9 cellular contexts compared by ENCODE assay signal in genomic region chr1:33176362-33176850, GRCh38. TPM values are rescaled to one million over a fixed set of nuclear protein-coding genes. Genes with fewer than 3 reads are reported as not detected.
DNase-seq lines count a peak whose midpoint lies in the region; ATAC-seq and TF ChIP-seq lines count a peak whose summit lies in the region.
"Had no signal": no experiment of that assay in that cellular context is flagged by ENCODE, and none has a peak within 500 bp of the region (broad histone marks: within the 10 kb centered on the region; RNA-seq: fewer than 3 reads in every experiment).

No MANE protein-coding gene starts in this region.

- H3K56ac ChIP-seq in H9 (ENCODE audit: insufficient read length, low read depth, low read length): no peak overlapping the region

- H3K9me3 Mint-ChIP-seq in H9: no peaks in the 10 kb centered on the region
- H3K9me3 Mint-ChIP-seq: activated T-cell treated with anti-CD3 and anti-CD28 coated beads, Interleukin-2, amount 50 U/mL, for 72 hours had no signal

- no peak overlapping the region for H3K4me3 Mint-ChIP-seq in H9
- H3K4me3 Mint-ChIP-seq: activated T-cell treated with anti-CD3 and anti-CD28 coated beads, Interleukin-2, amount 50 U/mL, for 72 hours had no signal

- peaks cover 20 to 21% of the 10 kb centered on the region in 2 experiments for H3K4me1 Mint-ChIP-seq in H9

- H3K36me3 Mint-ChIP-seq in H9 (ENCODE audit: insufficient read depth in 1 of 3, low read depth in 3 of 3): peaks cover 0 to 3% (median 0%) of the 10 kb centered on the region in 3 experiments; a peak in 3 of 7 replicates

- no peak overlapping the region for H2BK20ac ChIP-seq in H9 (ENCODE audit: low read depth, low read length, poor library complexity, severe bottlenecking)

- H2BK12ac ChIP-seq in H9 (ENCODE audit: insufficient read length, low read depth, low read length): no peak overlapping the region

- no peak overlapping the region for H3K23ac ChIP-seq in H9 (ENCODE audit: insufficient read length, low read depth, low read length)

- H3K9ac ChIP-seq in H9 (ENCODE audit: extremely low read depth, insufficient read length, low read length) (no peak overlapping the region), skeletal muscle tissue (ENCODE audit: low read depth in 1 of 3, low read length in 3 of 3) (peak overlapping the region; percentile 47 to 63 (median 63))

- H3K27ac Mint-ChIP-seq in H9: peak overlapping the region in 1 of 3 experiments; percentile 65; a peak in 1 of 7 replicates
- H3K27ac Mint-ChIP-seq: activated T-cell treated with anti-CD3 and anti-CD28 coated beads, Interleukin-2, amount 50 U/mL, for 72 hours had no signal

- no peak overlapping the region for H2BK15ac ChIP-seq in H9 (ENCODE audit: low read depth, low read length)

- no peak overlapping the region for H3K18ac ChIP-seq in H9 (ENCODE audit: insufficient read length, low read depth, low read length)

- H4K5ac ChIP-seq in H9 (ENCODE audit: insufficient read length, low read depth, low read length): no peak overlapping the region

- DNase-seq in H9 (peak; percentile 48), T1000 (lab: John Stamatoyannopoulos, UW) (peak; percentile 30), fibroblast of the aortic adventitia (ENCODE audit: low read depth) (peak; percentile 30), cortex of kidney (lab: John Stamatoyannopoulos, UW) (no peak)
- DNase-seq in effector CD8-positive, alpha-beta T cell (lab: John Stamatoyannopoulos, UW): no peak
- DNase-seq: activated T-cell treated with anti-CD3 and anti-CD28 coated beads, Interleukin-2, amount 50 U/mL, for 72 hours had no signal

- no peak overlapping the region for H2AFZ ChIP-seq in H9 (ENCODE audit: low read length)

- no peak overlapping the region for H3K14ac ChIP-seq in H9 (ENCODE audit: insufficient read depth, low read length)

- H3K23me2 ChIP-seq in H9 (ENCODE audit: insufficient read length, low read depth, low read length, poor library complexity, severe bottlenecking): peaks cover 11% of the 10 kb centered on the region

- H2BK120ac ChIP-seq in H9 (ENCODE audit: low read depth, low read length, poor library complexity, severe bottlenecking): no peak overlapping the region

- H4K20me1 ChIP-seq in H9 (ENCODE audit: control insufficient read depth, insufficient read depth, insufficient read length): no peaks in the 10 kb centered on the region

- H3T11ph ChIP-seq in H9 (ENCODE audit: low read length): no peak overlapping the region

- H3K36me3 ChIP-seq in skeletal muscle tissue (ENCODE audit: control insufficient read depth in 3 of 3, insufficient read depth in 3 of 3, low read length in 3 of 3): no peaks in the 10 kb centered on the region
- H3K36me3 ChIP-seq: cardiac muscle cell had no signal

- no peaks in the 10 kb centered on the region for H3K79me1 ChIP-seq in H9 (ENCODE audit: insufficient read depth, low read depth, low read length, poor library complexity, severe bottlenecking)

- no CpG with 5 or more reads among the region's 11 CpGs for WGBS in H9 (ENCODE audit: extremely low coverage, insufficient read length, low lambda C conversion rate)

- H3K4me3 ChIP-seq in fibroblast of the aortic adventitia (ENCODE audit: low read depth, low read length) (no peak overlapping the region), skeletal muscle tissue (ENCODE audit: low read length in 3 of 3) (peak overlapping the region in 1 of 3 donors; percentile 61)
- H3K4me3 ChIP-seq: cardiac muscle cell had no signal

- H3K27me3 Mint-ChIP-seq in H9 (ENCODE audit: low read depth): peaks cover 10% of the 10 kb centered on the region

- no peak overlapping the region for H3K4me2 ChIP-seq in H9 (ENCODE audit: insufficient read depth, insufficient read length, low read length)

- H3K4ac ChIP-seq in H9 (ENCODE audit: low read depth, low read length): no peak overlapping the region

- H3K9me3 ChIP-seq in H9 (ENCODE audit: control insufficient read depth, low read depth, low read length) (no peaks in the 10 kb centered on the region), skeletal muscle tissue (ENCODE audit: control insufficient read depth in 3 of 3, low read length in 3 of 3) (no peaks in the 10 kb centered on the region)

- H2AK5ac ChIP-seq in H9 (ENCODE audit: insufficient read length, low read length): no peak overlapping the region

- no peaks in the 10 kb centered on the region for H3K79me2 ChIP-seq in H9 (ENCODE audit: insufficient read depth, low read length)

- no peak overlapping the region for H2BK5ac ChIP-seq in H9 (ENCODE audit: insufficient read length, low read length)

- H3K27ac ChIP-seq in H9 (ENCODE audit: insufficient read length, low read depth, low read length): no peak overlapping the region
- peak overlapping the region; percentile 94 for H3K27ac ChIP-seq in skeletal muscle tissue (ENCODE audit: low read depth, low read length)
- H3K27ac ChIP-seq: cardiac muscle cell had no signal

- H4K91ac ChIP-seq in H9 (ENCODE audit: insufficient read length, low read depth, low read length): no peak overlapping the region

- H3K27me3 ChIP-seq in H9 (ENCODE audit: insufficient read depth, low read length): no peaks in the 10 kb centered on the region
- H3K27me3 ChIP-seq in skeletal muscle tissue (ENCODE audit: control insufficient read depth in 3 of 3, insufficient read depth in 3 of 3, low read length in 3 of 3): no peaks in the 10 kb centered on the region
- H3K27me3 ChIP-seq: cardiac muscle cell had no signal

- no peak for ATAC-seq in HG03159 (IDR thresholded peaks at IDR 0.05; ENCODE audit: unreplicated experiment)
- ATAC-seq: activated T-cell treated with anti-CD3 and anti-CD28 coated beads, Interleukin-2, amount 50 U/mL, for 72 hours had no signal

- H4K8ac ChIP-seq in H9 (replicated peaks; ENCODE audit: insufficient read length, low read depth, low read length): no peak overlapping the region

- no peaks in the 10 kb centered on the region for H3K4me1 ChIP-seq in H9 (ENCODE audit: insufficient read depth, low read length)
- peaks cover 24 to 33% (median 28%) of the 10 kb centered on the region in 3 donors for H3K4me1 ChIP-seq in skeletal muscle tissue (ENCODE audit: control insufficient read depth in 3 of 3, insufficient read depth in 3 of 3, low read length in 3 of 3)

- no peak for TF ChIP-seq CTCF in H9 (conservative IDR thresholded peaks at IDR 0.05)
- no peak for TF ChIP-seq CTCF in fibroblast of the aortic adventitia (IDR thresholded peaks at IDR 0.05; ENCODE audit: insufficient read depth, low read length)

RNA-seq across cellular contexts. Expression of gene TRIM62, which starts 5.4 kb away (rescaled TPM):
- total RNA-seq in H9 (2021) (6.9 and 7.3 TPM in 2 replicates), fibroblast of the aortic adventitia (ENCODE audit: low replicate concordance) (3.1 and 10.7 TPM in 2 replicates), skeletal muscle tissue (3.1 TPM)

Comparison
In these comparisons a context has a peak if more than half of its experiments do, and no peak if none do; other contexts are left out.
1. DNase-seq: peak in H9 (single experiment), T1000 (single experiment) and fibroblast of the aortic adventitia (single experiment); none in cortex of kidney (single experiment) and effector CD8-positive, alpha-beta T cell (single experiment).